38 cellular contexts compared by ENCODE assay signal in genomic region chr3:194539498-194539897, GRCh38.
"Had no signal": no experiment of that assay in that cellular context is flagged by ENCODE, and none has a peak within 500 bp of the region (broad histone marks: within the 10 kb centered on the region; RNA-seq: fewer than 3 reads in every experiment).

No MANE protein-coding gene starts in this region.

- H3K4me3 Mint-ChIP-seq: activated CD4-positive, alpha-beta memory T cell treated with anti-CD3 and anti-CD28 coated beads, Interleukin-2, amount 10 ng/mL, durations not matched to agents 7 days and 5 days; activated CD4-positive, alpha-beta T cell treated with anti-CD3 and anti-CD28 coated beads for 36 hours; activated CD4-positive, alpha-beta T cell treated with anti-CD3 and anti-CD28 coated beads, Interleukin-2, amount 10 ng/mL, durations not matched to agents 7 days and 5 days; activated CD8-positive, alpha-beta memory T cell treated with anti-CD3 and anti-CD28 coated beads, Interleukin-2, amount 10 ng/mL, durations not matched to agents 7 days and 5 days; activated CD8-positive, alpha-beta T cell treated with anti-CD3 and anti-CD28 coated beads, Interleukin-2, amount 10 ng/mL, durations not matched to agents 7 days and 5 days; activated naive CD4-positive, alpha-beta T cell treated with anti-CD3 and anti-CD28 coated beads, Interleukin-2, amount 10 ng/mL, durations not matched to agents 7 days and 5 days; activated naive CD4-positive, alpha-beta T cell treated with anti-CD3 and anti-CD28 coated beads, Interleukin-2, amount 50 U/mL, for 24 hours; activated naive CD8-positive, alpha-beta T cell; activated naive CD8-positive, alpha-beta T cell treated with anti-CD3 and anti-CD28 coated beads, Interleukin-2, amount 10 ng/mL, durations not matched to agents 7 days and 5 days; activated naive CD8-positive, alpha-beta T cell treated with anti-CD3 and anti-CD28 coated beads, Interleukin-2, amount 50 U/mL, for 24 hours; activated T-cell treated with anti-CD3 and anti-CD28 coated beads, Interleukin-2, amount 50 U/mL, for 24 hours; brain; central memory CD8-positive, alpha-beta T cell; T-helper 1 cell treated with Interleukin-12 subunit alpha and Interleukin-12 subunit beta and Interleukin-4 antibody, amounts not matched to agents 30 μg/mL and 1 μg/mL, for 36 hours; T-helper 2 cell treated with Interferon-gamma antibody and Interleukin-4, amounts not matched to agents 5 μg/mL and 100 μg/mL, for 36 hours; WTC11 had no signal

- ATAC-seq: activated CD4-positive, alpha-beta T cell treated with anti-CD3 and anti-CD28 coated beads for 36 hours; activated CD4-positive, CD25-positive, alpha-beta regulatory T cell treated with anti-CD3 and anti-CD28 coated beads, Interleukin-2, amount 50 U/mL, for 24 hours; activated CD8-positive, alpha-beta memory T cell treated with anti-CD3 and anti-CD28 coated beads, Interleukin-2, amount 10 ng/mL, durations not matched to agents 7 days and 5 days; activated CD8-positive, alpha-beta T cell treated with anti-CD3 and anti-CD28 coated beads, Interleukin-2, amount 10 ng/mL, durations not matched to agents 7 days and 5 days; activated naive CD8-positive, alpha-beta T cell treated with anti-CD3 and anti-CD28 coated beads, Interleukin-2, amount 50 U/mL, for 24 hours; WTC11 had no signal

- H3K4me1 Mint-ChIP-seq: central memory CD8-positive, alpha-beta T cell; WTC11 had no signal

- H3K4me3 ChIP-seq: ascending aorta, cardiac muscle cell had no signal

- H3K27ac Mint-ChIP-seq: activated CD4-positive, alpha-beta memory T cell treated with anti-CD3 and anti-CD28 coated beads, Interleukin-2, amount 10 ng/mL, durations not matched to agents 7 days and 5 days; activated CD4-positive, alpha-beta T cell treated with anti-CD3 and anti-CD28 coated beads for 36 hours; activated CD8-positive, alpha-beta memory T cell treated with anti-CD3 and anti-CD28 coated beads, Interleukin-2, amount 10 ng/mL, durations not matched to agents 7 days and 5 days; activated naive CD4-positive, alpha-beta T cell treated with anti-CD3 and anti-CD28 coated beads, Interleukin-2, amount 10 ng/mL, durations not matched to agents 7 days and 5 days; activated naive CD4-positive, alpha-beta T cell treated with anti-CD3 and anti-CD28 coated beads, Interleukin-2, amount 50 U/mL, for 24 hours; activated naive CD8-positive, alpha-beta T cell; activated naive CD8-positive, alpha-beta T cell treated with anti-CD3 and anti-CD28 coated beads, Interleukin-2, amount 10 ng/mL, durations not matched to agents 7 days and 5 days; activated naive CD8-positive, alpha-beta T cell treated with anti-CD3 and anti-CD28 coated beads, Interleukin-2, amount 50 U/mL, for 24 hours; activated T-cell treated with anti-CD3 and anti-CD28 coated beads, Interleukin-2, amount 50 U/mL, for 24 hours; activated T-helper 2 cell treated with anti-CD3 and anti-CD28 coated beads, Interferon-gamma antibody, Interleukin-2, Interleukin-4, amounts not matched to agents 10 μg/mL and 5 μg/mL and 100 μg/mL, durations not matched to agents 14 hours and 24 hours and 36 hours; T-helper 1 cell treated with Interleukin-12 subunit alpha and Interleukin-12 subunit beta and Interleukin-4 antibody, amounts not matched to agents 30 μg/mL and 1 μg/mL, for 36 hours; T-helper 2 cell treated with Interferon-gamma antibody and Interleukin-4, amounts not matched to agents 5 μg/mL and 100 μg/mL, for 36 hours; WTC11 had no signal

- DNase-seq: activated CD4-positive, alpha-beta memory T cell treated with anti-CD3 and anti-CD28 coated beads, Interleukin-2, amount 10 ng/mL, durations not matched to agents 7 days and 5 days; activated CD4-positive, alpha-beta T cell treated with anti-CD3 and anti-CD28 coated beads for 1 hour; activated CD4-positive, alpha-beta T cell treated with anti-CD3 and anti-CD28 coated beads for 36 hours; activated CD4-positive, alpha-beta T cell treated with anti-CD3 and anti-CD28 coated beads for 48 hours; activated CD4-positive, alpha-beta T cell treated with anti-CD3 and anti-CD28 coated beads, Interleukin-2, amount 10 ng/mL, durations not matched to agents 7 days and 5 days; activated CD4-positive, alpha-beta T cell treated with anti-CD3 and anti-CD28 coated beads, Interleukin-2, amount 50 U/mL, for 48 hours; activated CD4-positive, CD25-positive, alpha-beta regulatory T cell; activated CD8-positive, alpha-beta memory T cell treated with anti-CD3 and anti-CD28 coated beads for 24 hours; activated CD8-positive, alpha-beta memory T cell treated with anti-CD3 and anti-CD28 coated beads, Interleukin-2, amount 10 ng/mL, durations not matched to agents 7 days and 5 days; activated CD8-positive, alpha-beta memory T cell treated with anti-CD3 and anti-CD28 coated beads, Interleukin-2, amount 50 U/mL, for 48 hours; activated CD8-positive, alpha-beta T cell treated with anti-CD3 and anti-CD28 coated beads, Interleukin-2, amount 10 ng/mL, durations not matched to agents 7 days and 5 days; activated effector memory CD4-positive, alpha-beta T cell treated with Interleukin-2 at 50 U/mL for 16 hours; activated gamma-delta T cell; activated naive CD4-positive, alpha-beta T cell treated with anti-CD3 and anti-CD28 coated beads, Interleukin-2, amount 10 ng/mL, durations not matched to agents 7 days and 5 days; activated naive CD4-positive, alpha-beta T cell treated with Interleukin-2 at 50 U/mL for 16 hours; activated naive CD8-positive, alpha-beta T cell treated with anti-CD3 and anti-CD28 coated beads, Interleukin-2, amount 10 ng/mL, durations not matched to agents 7 days and 5 days; activated naive CD8-positive, alpha-beta T cell treated with anti-CD3 and anti-CD28 coated beads, Interleukin-2, amount 50 U/mL, for 24 hours; activated T-cell treated with anti-CD3 and anti-CD28 coated beads, Interleukin-2, amount 50 U/mL, for 24 hours; activated T-cell treated with anti-CD3 and anti-CD28 coated beads, Interleukin-2, amount 50 U/mL, for 48 hours; amygdala; anterior cingulate cortex; caudate nucleus; cerebellar nuclear complex; T-helper 1 cell; T-helper 2 cell; T-helper 9 cell; WERI-Rb-1 had no signal

- H3K27me3 ChIP-seq: ascending aorta, cardiac muscle cell had no signal

- H3K27ac ChIP-seq: cardiac muscle cell, WERI-Rb-1 had no signal

- H3K27me3 Mint-ChIP-seq: activated CD4-positive, alpha-beta T cell treated with anti-CD3 and anti-CD28 coated beads for 36 hours; activated CD8-positive, alpha-beta memory T cell treated with anti-CD3 and anti-CD28 coated beads, Interleukin-2, amount 10 ng/mL, durations not matched to agents 7 days and 5 days; activated naive CD4-positive, alpha-beta T cell treated with anti-CD3 and anti-CD28 coated beads, Interleukin-2, amount 10 ng/mL, durations not matched to agents 7 days and 5 days; activated naive CD4-positive, alpha-beta T cell treated with anti-CD3 and anti-CD28 coated beads, Interleukin-2, amount 50 U/mL, for 24 hours; activated naive CD8-positive, alpha-beta T cell; activated naive CD8-positive, alpha-beta T cell treated with anti-CD3 and anti-CD28 coated beads, Interleukin-2, amount 50 U/mL, for 24 hours; activated T-cell treated with anti-CD3 and anti-CD28 coated beads, Interleukin-2, amount 50 U/mL, for 24 hours had no signal

- H3K36me3 Mint-ChIP-seq: activated CD8-positive, alpha-beta memory T cell treated with anti-CD3 and anti-CD28 coated beads, Interleukin-2, amount 10 ng/mL, durations not matched to agents 7 days and 5 days; activated naive CD4-positive, alpha-beta T cell treated with anti-CD3 and anti-CD28 coated beads, Interleukin-2, amount 10 ng/mL, durations not matched to agents 7 days and 5 days; activated naive CD4-positive, alpha-beta T cell treated with anti-CD3 and anti-CD28 coated beads, Interleukin-2, amount 50 U/mL, for 24 hours; activated naive CD8-positive, alpha-beta T cell; activated naive CD8-positive, alpha-beta T cell treated with anti-CD3 and anti-CD28 coated beads, Interleukin-2, amount 10 ng/mL, durations not matched to agents 7 days and 5 days; brain had no signal

- H3K9me3 Mint-ChIP-seq: activated naive CD4-positive, alpha-beta T cell treated with anti-CD3 and anti-CD28 coated beads, Interleukin-2, amount 50 U/mL, for 24 hours; central memory CD8-positive, alpha-beta T cell had no signal

- H3K36me3 ChIP-seq: ascending aorta, cardiac muscle cell, WERI-Rb-1 had no signal
